24 cellular contexts compared by ENCODE assay signal in the genomic region with DNA sequence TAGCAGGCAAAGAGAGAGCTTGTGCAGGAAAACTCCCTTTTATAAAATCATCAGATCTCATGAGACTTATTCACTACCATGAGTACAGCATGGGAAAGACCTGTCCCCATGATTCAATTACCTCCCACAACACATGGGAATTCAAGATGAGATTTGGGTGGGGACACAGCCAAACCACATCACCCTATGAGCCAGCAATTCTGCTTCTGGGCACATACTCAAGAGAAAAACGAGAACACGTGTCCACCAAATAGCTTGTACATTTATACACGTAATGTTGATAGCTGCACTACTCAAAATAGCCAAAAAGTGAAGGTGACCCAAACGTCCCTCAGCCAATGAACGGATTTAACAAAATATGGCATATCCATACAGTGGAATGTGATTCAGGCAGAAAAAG.
DNase-seq lines count a peak whose midpoint lies in the region; ATAC-seq and TF ChIP-seq lines count a peak whose summit lies in the region.
"Had no signal": no experiment of that assay in that cellular context is flagged by ENCODE, and none has a peak within 500 bp of the region (broad histone marks: within the 10 kb centered on the region; RNA-seq: fewer than 3 reads in every experiment).

No MANE protein-coding gene starts in this region.

- in situ Hi-C loops in astrocyte of the cerebellum (cut with HindIII; ENCODE audit: low sequenced_read_pairs), result loop anchor here (25.0 kb wide), 1 partner anchor 933 kb away; no protein-coding TSS in a partner anchor

- TF ChIP-seq CTCF in astrocyte of the cerebellum (IDR thresholded peaks at IDR 0.05; ENCODE audit: low read depth, low read length, missing control alignments), result no peak
- no peak for TF ChIP-seq CTCF in fibroblast of mammary gland (conservative IDR thresholded peaks at IDR 0.05; ENCODE audit: control insufficient read depth, insufficient read depth, low read depth, low read length)

- DNase-seq in A172 (ENCODE audit: low spot score), result peak; percentile 25
- peak; percentile 71 for DNase-seq in GM04504 (ENCODE audit: low read depth)
- peak; percentile 50 for DNase-seq in astrocyte of the cerebellum (ENCODE audit: low read depth)
- peak; percentile 91 for DNase-seq in fibroblast of mammary gland (ENCODE audit: low read depth)
- DNase-seq in medulla oblongata (ENCODE audit: extremely low spot score), result no peak
- DNase-seq in kidney tubule cell (ENCODE audit: low spot score), result no peak
- no peak for DNase-seq in NCI-H187 (lab: John Stamatoyannopoulos, UW)
- DNase-seq: activated CD4-positive, alpha-beta T cell treated with anti-CD3 and anti-CD28 coated beads, Interleukin-2, amount 10 ng/mL, durations not matched to agents 7 days and 5 days; BE2C; colonic mucosa; DMS53; foreskin melanocyte; left lung; midbrain; NCI-H1105; NCI-H2081; NCI-H82; retina; T-helper 9 cell; WERI-Rb-1 had no signal

- no peak for ATAC-seq in GM19351 (IDR thresholded peaks at IDR 0.05; ENCODE audit: unreplicated experiment)
- ATAC-seq: left lung; natural killer cell treated with Interleukin-12 subunit alpha and Interleukin-12 subunit beta and Interleukin-15 and Interleukin-18, amount 100 ng/mL, for 72 hours had no signal

- H3K4me3 ChIP-seq in astrocyte of the cerebellum (ENCODE audit: low read depth, low read length), result no peak overlapping the region
- no peak overlapping the region for H3K4me3 ChIP-seq in fibroblast of mammary gland (ENCODE audit: control insufficient read depth, low read depth, low read length)
- H3K4me3 ChIP-seq: colonic mucosa, left lung, ovary, smooth muscle cell had no signal

Comparison
In these comparisons a context has a peak if more than half of its experiments do, and no peak if none do; other contexts are left out.
1. DNase-seq: peak in A172 (single experiment), GM04504 (single experiment), astrocyte of the cerebellum (single experiment) and fibroblast of mammary gland (single experiment); none in medulla oblongata (single experiment), kidney tubule cell (single experiment) and NCI-H187 (0 of 2).